Comparison of ENCODE assay signal across 10 cellular contexts in the genomic region with DNA sequence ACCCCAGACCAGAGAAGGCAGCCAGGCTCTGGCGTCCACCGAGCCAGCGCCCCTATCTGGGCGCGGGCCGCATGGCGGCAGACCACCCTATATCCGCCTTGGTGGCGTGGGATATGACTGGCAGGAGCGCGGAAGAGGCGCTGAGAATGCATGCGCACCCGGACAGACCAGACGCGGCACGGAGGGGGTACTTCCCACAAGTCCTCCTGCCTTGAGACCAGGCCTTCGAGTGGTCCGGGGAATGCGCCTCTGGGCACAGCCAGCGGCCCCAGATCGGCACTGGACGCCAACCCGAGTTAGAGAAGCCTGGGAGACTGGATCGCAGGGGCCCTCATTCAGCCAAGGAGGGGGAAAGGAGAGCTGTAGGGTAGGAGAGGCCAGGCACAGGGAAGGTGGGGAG. TPM values are rescaled to one million over a fixed set of nuclear protein-coding genes. Genes with fewer than 3 reads are reported as not detected.
DNase-seq lines count a peak whose midpoint lies in the region; ATAC-seq and TF ChIP-seq lines count a peak whose summit lies in the region.
"Had no signal": no experiment of that assay in that cellular context is flagged by ENCODE, and none has a peak within 500 bp of the region (broad histone marks: within the 10 kb centered on the region; RNA-seq: fewer than 3 reads in every experiment).

No MANE protein-coding gene starts in this region.

- TF ChIP-seq CTCF in activated B cell treated with CpG ODN at 0.5 μM for 24 hours (IDR thresholded peaks at IDR 0.05) (no peak), left lung (IDR thresholded peaks at IDR 0.05) (no peak)

- H3K4me3 Mint-ChIP-seq in activated naive CD4-positive, alpha-beta T cell treated with anti-CD3 and anti-CD28 coated beads, Interleukin-2, amount 10 ng/mL, durations not matched to agents 7 days and 5 days, result no peak overlapping the region
- H3K4me3 Mint-ChIP-seq in activated B cell treated with CpG ODN at 0.5 μM for 24 hours, result peak overlapping the region; percentile 48
- peak overlapping the region; percentile 57 for H3K4me3 Mint-ChIP-seq in stimulated activated effector memory CD8-positive, alpha-beta T cell treated with anti-CD3 and anti-CD28 coated beads, Interleukin-12 subunit alpha, Interleukin-12 subunit beta, amount 100 ng/mL, for 72 hours

- peaks cover 5 to 47% of the 10 kb centered on the region in 2 donors for H3K4me1 ChIP-seq in left lung

- H3K27ac ChIP-seq in left lung, result no peak overlapping the region
- H3K27ac ChIP-seq: body of pancreas had no signal

- peak overlapping the region; percentile 77 for H3K27ac Mint-ChIP-seq in activated naive CD4-positive, alpha-beta T cell treated with anti-CD3 and anti-CD28 coated beads, Interleukin-2, amount 10 ng/mL, durations not matched to agents 7 days and 5 days
- no peak overlapping the region for H3K27ac Mint-ChIP-seq in activated B cell treated with CpG ODN at 0.5 μM for 24 hours
- H3K27ac Mint-ChIP-seq in stimulated activated effector memory CD8-positive, alpha-beta T cell treated with anti-CD3 and anti-CD28 coated beads, Interleukin-12 subunit alpha, Interleukin-12 subunit beta, amount 100 ng/mL, for 72 hours, result no peak overlapping the region

- POLR2A ChIA-PET in activated B cell treated with CpG ODN at 0.5 μM for 24 hours (lab: Charles Lee), result no interaction called here

- H3K36me3 ChIP-seq in left lung, result no peaks in the 10 kb centered on the region

- H3K9me3 ChIP-seq in left lung, result no peaks in the 10 kb centered on the region
- H3K9me3 ChIP-seq: body of pancreas had no signal

- peaks cover 7% of the 10 kb centered on the region for H3K36me3 Mint-ChIP-seq in activated naive CD4-positive, alpha-beta T cell treated with anti-CD3 and anti-CD28 coated beads, Interleukin-2, amount 10 ng/mL, durations not matched to agents 7 days and 5 days
- H3K36me3 Mint-ChIP-seq in activated B cell treated with CpG ODN at 0.5 μM for 24 hours (ENCODE audit: low read depth), result no peaks in the 10 kb centered on the region
- H3K36me3 Mint-ChIP-seq in stimulated activated effector memory CD8-positive, alpha-beta T cell treated with anti-CD3 and anti-CD28 coated beads, Interleukin-12 subunit alpha, Interleukin-12 subunit beta, amount 100 ng/mL, for 72 hours, result no peaks in the 10 kb centered on the region

- ATAC-seq in activated B cell treated with CpG ODN at 0.5 μM for 24 hours (ENCODE audit: low read depth) (no peak), left lung (peak; percentile 9)
- ATAC-seq in stimulated activated effector memory CD8-positive, alpha-beta T cell treated with anti-CD3 and anti-CD28 coated beads, Interleukin-12 subunit alpha, Interleukin-12 subunit beta, amount 100 ng/mL, for 72 hours, result no peak

- peaks cover 64 to 97% of the 10 kb centered on the region in 2 donors for H3K27me3 ChIP-seq in left lung

- intact Hi-C loops in activated B cell treated with CpG ODN at 0.5 μM for 24 hours (cut with micrococcal nuclease) (loop anchor here (1.0 kb wide), 3 partner anchors 12 to 170 kb away; no protein-coding TSS in a partner anchor), left lung (cut with DNase I) (loop anchor here in 1 of 2 donors (10.0 kb wide), 1 partner anchor 174 kb away; no protein-coding TSS in a partner anchor)

- H3K9me3 Mint-ChIP-seq in activated naive CD4-positive, alpha-beta T cell treated with anti-CD3 and anti-CD28 coated beads, Interleukin-2, amount 10 ng/mL, durations not matched to agents 7 days and 5 days, result no peaks in the 10 kb centered on the region
- H3K9me3 Mint-ChIP-seq in activated B cell treated with CpG ODN at 0.5 μM for 24 hours, result no peaks in the 10 kb centered on the region
- H3K9me3 Mint-ChIP-seq in stimulated activated effector memory CD8-positive, alpha-beta T cell treated with anti-CD3 and anti-CD28 coated beads, Interleukin-12 subunit alpha, Interleukin-12 subunit beta, amount 100 ng/mL, for 72 hours, result no peaks in the 10 kb centered on the region

- H3K4me3 ChIP-seq in left lung, result no peak overlapping the region
- H3K4me3 ChIP-seq: body of pancreas had no signal

- H3K27me3 Mint-ChIP-seq in activated naive CD4-positive, alpha-beta T cell treated with anti-CD3 and anti-CD28 coated beads, Interleukin-2, amount 10 ng/mL, durations not matched to agents 7 days and 5 days, result peaks cover 96% of the 10 kb centered on the region
- H3K27me3 Mint-ChIP-seq in activated B cell treated with CpG ODN at 0.5 μM for 24 hours, result peaks cover 56% of the 10 kb centered on the region

- DNase-seq in activated naive CD4-positive, alpha-beta T cell treated with anti-CD3 and anti-CD28 coated beads, Interleukin-2, amount 10 ng/mL, durations not matched to agents 7 days and 5 days, result no peak
- no peak for DNase-seq in activated naive CD4-positive, alpha-beta T cell treated with anti-CD3 and anti-CD28 coated beads, Interleukin-2, amount 50 U/mL, for 16 hours
- DNase-seq in activated B cell treated with CpG ODN at 0.5 μM for 24 hours (no peak), left lung (peak in 1 of 2 donors; percentile 39), NCI-H774 (lab: John Stamatoyannopoulos, UW) (no peak), NCI-H1436 (lab: John Stamatoyannopoulos, UW) (no peak)
- no peak for DNase-seq in stimulated activated effector memory CD8-positive, alpha-beta T cell treated with anti-CD3 and anti-CD28 coated beads, Interleukin-12 subunit alpha, Interleukin-12 subunit beta, amount 100 ng/mL, for 72 hours (ENCODE audit: low spot score in 2 of 2)
- DNase-seq in stimulated activated naive CD4-positive, alpha-beta T cell treated with Interleukin-2 at 50 U/mL for 16 hours (lab: John Stamatoyannopoulos, UW), result no peak

- CTCF ChIA-PET in activated naive CD4-positive, alpha-beta T cell treated with anti-CD3 and anti-CD28 coated beads, Interleukin-2, amount 10 ng/mL, durations not matched to agents 7 days and 5 days (lab: Charles Lee), result interaction anchor here (1.0 to 2.1 kb wide), 3 partner anchors 17 to 170 kb away, joined by 3 to 7 read pairs (median 5); no protein-coding TSS in a partner anchor
- CTCF ChIA-PET in activated B cell treated with CpG ODN at 0.5 μM for 24 hours (lab: Charles Lee), result interaction anchor here (1.0 to 1.7 kb wide), 2 partner anchors 79 to 170 kb away, joined by 3 to 7 read pairs; no protein-coding TSS in a partner anchor

- H3K4me1 Mint-ChIP-seq in activated naive CD4-positive, alpha-beta T cell treated with anti-CD3 and anti-CD28 coated beads, Interleukin-2, amount 10 ng/mL, durations not matched to agents 7 days and 5 days, result peaks cover 21% of the 10 kb centered on the region
- peaks cover 34% of the 10 kb centered on the region for H3K4me1 Mint-ChIP-seq in activated B cell treated with CpG ODN at 0.5 μM for 24 hours
- H3K4me1 Mint-ChIP-seq in stimulated activated effector memory CD8-positive, alpha-beta T cell treated with anti-CD3 and anti-CD28 coated beads, Interleukin-12 subunit alpha, Interleukin-12 subunit beta, amount 100 ng/mL, for 72 hours, result peaks cover 28% of the 10 kb centered on the region

RNA-seq across cellular contexts. Expression of gene LMX1B, which starts 2.5 kb away (rescaled TPM):
- total RNA-seq in activated B cell treated with CpG ODN at 0.5 μM for 24 hours (not detected in 2 replicates), left lung (under 1 TPM in 1 of 2 donors, not detected in 1; 0.05 TPM)
- total RNA-seq: occipital lobe had no signal
